ENCODE assay signal across 24 cellular contexts in genomic region chr12:79337891-79338290, GRCh38.
"Had no signal": no experiment of that assay in that cellular context is flagged by ENCODE, and none has a peak within 500 bp of the region (broad histone marks: within the 10 kb centered on the region; RNA-seq: fewer than 3 reads in every experiment).

No MANE protein-coding gene starts in this region.

- H3K27ac Mint-ChIP-seq: dendritic cell treated with granulocyte-macrophage colony-stimulating factor and Interleukin-4, amounts not matched to agents 40 ng/mL and 50 ng/mL, for 4 days; effector memory CD8-positive, alpha-beta T cell; endodermal cell; memory B cell; naive B cell had no signal

- H3K4me1 Mint-ChIP-seq: memory B cell, naive B cell had no signal

- H3K36me3 Mint-ChIP-seq: naive B cell had no signal

- H3K27me3 ChIP-seq: colonic mucosa, esophagus squamous epithelium, gastrocnemius medialis, left lung had no signal

- H3K27me3 Mint-ChIP-seq: dendritic cell treated with granulocyte-macrophage colony-stimulating factor and Interleukin-4, amounts not matched to agents 40 ng/mL and 50 ng/mL, for 4 days; effector memory CD8-positive, alpha-beta T cell; memory B cell; naive B cell had no signal

- DNase-seq: colonic mucosa; cortex of kidney; effector CD8-positive, alpha-beta T cell; effector memory CD8-positive, alpha-beta T cell; endodermal cell; erythroblast; esophagus squamous epithelium; foreskin fibroblast; foreskin melanocyte; gastrocnemius medialis; glutamatergic neuron; head of caudate nucleus; heart right ventricle; hippocampal formation; left cardiac atrium; left lung; left ventricle myocardium superior; mammary epithelial cell; mesendoderm; mucosa of descending colon; naive B cell had no signal

- H3K4me3 Mint-ChIP-seq: dendritic cell treated with granulocyte-macrophage colony-stimulating factor and Interleukin-4, amounts not matched to agents 40 ng/mL and 50 ng/mL, for 4 days; effector memory CD8-positive, alpha-beta T cell; endodermal cell; memory B cell; naive B cell had no signal

- H3K9me3 ChIP-seq: colonic mucosa, esophagus squamous epithelium, gastrocnemius medialis, mucosa of descending colon had no signal

- H3K4me3 ChIP-seq: colonic mucosa, esophagus squamous epithelium, gastrocnemius medialis, heart right ventricle, left lung, lung, mucosa of descending colon had no signal

- H3K9me3 Mint-ChIP-seq: dendritic cell treated with granulocyte-macrophage colony-stimulating factor and Interleukin-4, amounts not matched to agents 40 ng/mL and 50 ng/mL, for 4 days had no signal

- H3K4me1 ChIP-seq: colonic mucosa, esophagus squamous epithelium, gastrocnemius medialis, heart right ventricle, left lung had no signal

- H3K36me3 ChIP-seq: colonic mucosa, esophagus squamous epithelium, gastrocnemius medialis, heart right ventricle, left lung had no signal
